ENCODE assay signal across 18 cellular contexts in genomic region chr13:20991741-20992520, GRCh38.
"Had no signal": no experiment of that assay in that cellular context is flagged by ENCODE, and none has a peak within 500 bp of the region (broad histone marks: within the 10 kb centered on the region; RNA-seq: fewer than 3 reads in every experiment).

No MANE protein-coding gene starts in this region.

- H3K4me1 ChIP-seq: prostate gland had no signal

- H3K27ac ChIP-seq: cardiac muscle cell, neutrophil, prostate gland, sigmoid colon had no signal

- DNase-seq: activated CD4-positive, alpha-beta T cell treated with anti-CD3 and anti-CD28 coated beads for 1 hour; activated CD4-positive, alpha-beta T cell treated with anti-CD3 and anti-CD28 coated beads, Interleukin-2, amount 50 U/mL, for 48 hours; activated CD8-positive, alpha-beta memory T cell treated with anti-CD3 and anti-CD28 coated beads, Interleukin-2, amount 10 ng/mL, durations not matched to agents 7 days and 5 days; activated gamma-delta T cell treated with Interleukin-2 at 50 U/mL for 16 hours; activated naive CD8-positive, alpha-beta T cell treated with anti-CD3 and anti-CD28 coated beads for 36 hours; activated T-cell treated with anti-CD3 and anti-CD28 coated beads, Interleukin-2, amount 50 U/mL, for 4 hours; effector CD4-positive, alpha-beta T cell; kidney; left ventricle myocardium superior; mesendoderm; sigmoid colon; stimulated activated CD4-positive, alpha-beta T cell treated with anti-CD3 and anti-CD28 coated beads, Interleukin-2, amount 100 ng/mL, for 24 hours; stimulated activated naive CD4-positive, alpha-beta T cell had no signal

- H3K4me3 ChIP-seq: cardiac muscle cell, gastroesophageal sphincter, prostate gland, sigmoid colon had no signal

- H3K27me3 Mint-ChIP-seq: activated naive CD8-positive, alpha-beta T cell treated with anti-CD3 and anti-CD28 coated beads for 36 hours had no signal

- H3K9me3 ChIP-seq: gastroesophageal sphincter, neutrophil, prostate gland, sigmoid colon had no signal

- H3K36me3 Mint-ChIP-seq: activated CD8-positive, alpha-beta memory T cell treated with anti-CD3 and anti-CD28 coated beads, Interleukin-2, amount 10 ng/mL, durations not matched to agents 7 days and 5 days; activated naive CD8-positive, alpha-beta T cell treated with anti-CD3 and anti-CD28 coated beads for 36 hours had no signal

- H3K4me1 Mint-ChIP-seq: activated CD8-positive, alpha-beta memory T cell treated with anti-CD3 and anti-CD28 coated beads, Interleukin-2, amount 10 ng/mL, durations not matched to agents 7 days and 5 days; activated naive CD8-positive, alpha-beta T cell treated with anti-CD3 and anti-CD28 coated beads for 36 hours had no signal

- H3K27ac Mint-ChIP-seq: activated CD8-positive, alpha-beta memory T cell treated with anti-CD3 and anti-CD28 coated beads, Interleukin-2, amount 10 ng/mL, durations not matched to agents 7 days and 5 days; activated naive CD8-positive, alpha-beta T cell treated with anti-CD3 and anti-CD28 coated beads for 36 hours; T-helper 2 cell treated with Interferon-gamma antibody and Interleukin-4, amounts not matched to agents 5 μg/mL and 100 μg/mL, for 36 hours had no signal

- H3K4me3 Mint-ChIP-seq: activated CD8-positive, alpha-beta memory T cell treated with anti-CD3 and anti-CD28 coated beads, Interleukin-2, amount 10 ng/mL, durations not matched to agents 7 days and 5 days; activated naive CD8-positive, alpha-beta T cell treated with anti-CD3 and anti-CD28 coated beads for 36 hours; activated T-cell treated with anti-CD3 and anti-CD28 coated beads, Interleukin-2, amount 50 U/mL, for 4 hours; T-helper 2 cell treated with Interferon-gamma antibody and Interleukin-4, amounts not matched to agents 5 μg/mL and 100 μg/mL, for 36 hours had no signal

- H3K27me3 ChIP-seq: cardiac muscle cell, gastroesophageal sphincter, neutrophil, sigmoid colon had no signal

- H3K9me3 Mint-ChIP-seq: activated naive CD8-positive, alpha-beta T cell treated with anti-CD3 and anti-CD28 coated beads for 36 hours; activated T-cell treated with anti-CD3 and anti-CD28 coated beads, Interleukin-2, amount 50 U/mL, for 4 hours; T-helper 2 cell treated with Interferon-gamma antibody and Interleukin-4, amounts not matched to agents 5 μg/mL and 100 μg/mL, for 36 hours had no signal
